ENCODE assay signal across 15 cellular contexts in genomic region chr18:24073791-24074190, GRCh38.
A peak's percentile ranks its signal among the peaks of the same experiment; 100 is the strongest.
DNase-seq lines count a peak whose midpoint lies in the region; ATAC-seq lines count a peak whose summit lies in the region.
"Had no signal": no experiment of that assay in that cellular context is flagged by ENCODE, and none has a peak within 500 bp of the region (broad histone marks: within the 10 kb centered on the region; RNA-seq: fewer than 3 reads in every experiment).

No MANE protein-coding gene starts in this region.

- H3K9me3 Mint-ChIP-seq in central memory CD8-positive, alpha-beta T cell, result peaks cover 4% of the 10 kb centered on the region
- no peaks in the 10 kb centered on the region for H3K9me3 Mint-ChIP-seq in stimulated activated effector memory CD8-positive, alpha-beta T cell treated with anti-CD3 and anti-CD28 coated beads, Interleukin-12 subunit alpha, Interleukin-12 subunit beta, amount 100 ng/mL, for 72 hours
- peaks cover 2 to 5% of the 10 kb centered on the region in 2 donors for H3K9me3 Mint-ChIP-seq in stimulated activated naive B cell treated with anti-CD40 and anti-IgM and Interleukin-4, amounts not matched to agents 10 μg/mL and 1 μg/mL and 100 μg/mL, for 72 hours
- H3K9me3 Mint-ChIP-seq: CD4-positive, CD25-positive, alpha-beta regulatory T cell; HFFc6 had no signal

- no peak for ATAC-seq in central memory CD8-positive, alpha-beta T cell (replicated peaks; ENCODE audit: extremely low read depth, poor library complexity, severe bottlenecking)
- ATAC-seq in stimulated activated effector memory CD8-positive, alpha-beta T cell treated with anti-CD3 and anti-CD28 coated beads, Interleukin-12 subunit alpha, Interleukin-12 subunit beta, amount 100 ng/mL, for 72 hours, result no peak
- no peak for ATAC-seq in stimulated activated naive B cell treated with anti-CD40 and anti-IgM and Interleukin-4, amounts not matched to agents 10 μg/mL and 1 μg/mL and 100 μg/mL, for 72 hours (replicated peaks)

- H3K27me3 Mint-ChIP-seq in central memory CD8-positive, alpha-beta T cell, result no peaks in the 10 kb centered on the region
- no peaks in the 10 kb centered on the region for H3K27me3 Mint-ChIP-seq in stimulated activated naive B cell treated with anti-CD40 and anti-IgM and Interleukin-4, amounts not matched to agents 10 μg/mL and 1 μg/mL and 100 μg/mL, for 72 hours
- H3K27me3 Mint-ChIP-seq: B cell; CD4-positive, CD25-positive, alpha-beta regulatory T cell had no signal

- no peak overlapping the region for H3K4me3 Mint-ChIP-seq in central memory CD8-positive, alpha-beta T cell
- no peak overlapping the region for H3K4me3 Mint-ChIP-seq in stimulated activated effector memory CD8-positive, alpha-beta T cell treated with anti-CD3 and anti-CD28 coated beads, Interleukin-12 subunit alpha, Interleukin-12 subunit beta, amount 100 ng/mL, for 72 hours
- H3K4me3 Mint-ChIP-seq in stimulated activated naive B cell treated with anti-CD40 and anti-IgM and Interleukin-4, amounts not matched to agents 10 μg/mL and 1 μg/mL and 100 μg/mL, for 72 hours, result no peak overlapping the region
- H3K4me3 Mint-ChIP-seq: B cell, HFFc6 had no signal

- peaks cover 46% of the 10 kb centered on the region for H3K4me1 Mint-ChIP-seq in central memory CD8-positive, alpha-beta T cell
- peaks cover 40% of the 10 kb centered on the region for H3K4me1 Mint-ChIP-seq in stimulated activated effector memory CD8-positive, alpha-beta T cell treated with anti-CD3 and anti-CD28 coated beads, Interleukin-12 subunit alpha, Interleukin-12 subunit beta, amount 100 ng/mL, for 72 hours
- peaks cover 10 to 27% of the 10 kb centered on the region in 2 donors for H3K4me1 Mint-ChIP-seq in stimulated activated naive B cell treated with anti-CD40 and anti-IgM and Interleukin-4, amounts not matched to agents 10 μg/mL and 1 μg/mL and 100 μg/mL, for 72 hours

- peak overlapping the region; percentile 23 for H3K27ac Mint-ChIP-seq in central memory CD8-positive, alpha-beta T cell (ENCODE audit: low read depth)
- H3K27ac Mint-ChIP-seq in stimulated activated effector memory CD8-positive, alpha-beta T cell treated with anti-CD3 and anti-CD28 coated beads, Interleukin-12 subunit alpha, Interleukin-12 subunit beta, amount 100 ng/mL, for 72 hours, result peak overlapping the region; percentile 54
- no peak overlapping the region for H3K27ac Mint-ChIP-seq in stimulated activated naive B cell treated with anti-CD40 and anti-IgM and Interleukin-4, amounts not matched to agents 10 μg/mL and 1 μg/mL and 100 μg/mL, for 72 hours
- H3K27ac Mint-ChIP-seq: B cell, HFFc6 had no signal

- H3K36me3 Mint-ChIP-seq in central memory CD8-positive, alpha-beta T cell (ENCODE audit: insufficient read depth), result peaks cover 45% of the 10 kb centered on the region
- peaks cover 92% of the 10 kb centered on the region for H3K36me3 Mint-ChIP-seq in stimulated activated effector memory CD8-positive, alpha-beta T cell treated with anti-CD3 and anti-CD28 coated beads, Interleukin-12 subunit alpha, Interleukin-12 subunit beta, amount 100 ng/mL, for 72 hours
- H3K36me3 Mint-ChIP-seq in stimulated activated naive B cell treated with anti-CD40 and anti-IgM and Interleukin-4, amounts not matched to agents 10 μg/mL and 1 μg/mL and 100 μg/mL, for 72 hours, result peaks cover 43 to 53% of the 10 kb centered on the region in 2 donors

- DNase-seq in NCI-H69 (lab: John Stamatoyannopoulos, UW) (peak; percentile 57), ecto neural progenitor cell (ENCODE audit: low spot score) (no peak), Ammon's horn (ENCODE audit: low spot score) (no peak)
- no peak for DNase-seq in central memory CD8-positive, alpha-beta T cell (ENCODE audit: low spot score in 2 of 2)
- no peak for DNase-seq in stimulated activated effector memory CD8-positive, alpha-beta T cell treated with anti-CD3 and anti-CD28 coated beads, Interleukin-12 subunit alpha, Interleukin-12 subunit beta, amount 100 ng/mL, for 72 hours (ENCODE audit: low spot score in 2 of 2)
- no peak for DNase-seq in stimulated activated naive B cell treated with anti-CD40 and anti-IgM and Interleukin-4, amounts not matched to agents 10 μg/mL and 1 μg/mL and 100 μg/mL, for 72 hours
- DNase-seq: Calu3; CD4-positive, CD25-positive, alpha-beta regulatory T cell; COR-L47; DMS53; DMS79 treated with DMSO at 0.1 percent for 48 hours; GF-D8; GOT3; HFFc6 had no signal
